Comparison of ENCODE assay signal across 9 cellular contexts in the genomic region with DNA sequence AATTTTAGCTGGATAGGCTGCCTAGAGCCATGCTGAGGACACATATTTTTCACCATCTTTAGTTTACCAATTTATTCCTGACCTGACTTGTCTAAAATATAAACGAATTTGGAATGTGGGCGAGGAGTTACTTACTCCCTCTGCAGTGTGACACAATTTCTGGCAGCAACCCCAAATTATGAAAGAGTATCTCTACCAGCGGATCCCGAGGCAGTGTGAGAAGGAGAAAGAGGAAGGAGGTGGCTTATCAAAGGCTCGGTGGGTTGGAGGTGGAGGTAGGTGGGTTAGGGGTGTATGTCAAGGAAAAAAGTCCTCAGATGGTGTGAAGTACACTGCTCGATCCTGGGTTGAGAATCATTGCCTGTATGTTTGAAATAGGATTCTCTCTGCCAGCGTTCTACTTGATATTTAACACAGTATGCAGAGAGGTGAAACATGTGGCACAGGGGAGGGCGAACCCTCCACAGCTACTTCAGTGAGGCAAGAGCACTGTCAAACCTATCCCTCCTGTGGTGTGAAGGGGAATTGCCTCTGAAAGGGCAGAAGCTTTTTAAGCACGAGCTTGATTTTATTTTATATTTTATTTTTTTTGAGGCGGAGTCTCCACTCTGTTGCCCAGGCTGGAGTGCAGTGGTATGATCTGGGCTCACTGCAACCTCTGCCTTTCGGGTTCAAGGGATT.
DNase-seq lines count a peak whose midpoint lies in the region; ATAC-seq and TF ChIP-seq lines count a peak whose summit lies in the region.
"Had no signal": no experiment of that assay in that cellular context is flagged by ENCODE, and none has a peak within 500 bp of the region (broad histone marks: within the 10 kb centered on the region; RNA-seq: fewer than 3 reads in every experiment).

No MANE protein-coding gene starts in this region.

- no peaks in the 10 kb centered on the region for H3K36me3 Mint-ChIP-seq in CD14-positive monocyte
- peaks cover 29% of the 10 kb centered on the region for H3K36me3 Mint-ChIP-seq in neural crest cell (ENCODE audit: low read depth)
- H3K36me3 Mint-ChIP-seq: IgD-negative memory B cell had no signal

- H3K4me1 Mint-ChIP-seq in CD14-positive monocyte (peaks cover 6% of the 10 kb centered on the region), neural crest cell (peaks cover 39% of the 10 kb centered on the region)

- H3K4me3 Mint-ChIP-seq in CD14-positive monocyte (peak overlapping the region in 1 of 2 donors; percentile 49), neural crest cell (no peak overlapping the region)

- H3K27me3 Mint-ChIP-seq in CD14-positive monocyte (ENCODE audit: low read depth in 3 of 3), result peaks cover 0 to 8% (median 2%) of the 10 kb centered on the region in 3 donors
- H3K27me3 Mint-ChIP-seq in neural crest cell (ENCODE audit: low read depth), result no peaks in the 10 kb centered on the region

- intact Hi-C loops in CD14-positive monocyte (cut with micrococcal nuclease), result no loop called here

- H3K27ac Mint-ChIP-seq in CD14-positive monocyte, result no peak overlapping the region
- H3K27ac Mint-ChIP-seq in neural crest cell (ENCODE audit: unreplicated experiment), result peak overlapping the region; percentile 38

- TF ChIP-seq CTCF in CD14-positive monocyte (IDR thresholded peaks at IDR 0.05) (peak; percentile 15), neural crest cell (conservative IDR thresholded peaks at IDR 0.05) (peak; percentile 51)

- ATAC-seq in GM19372 (IDR thresholded peaks at IDR 0.05; ENCODE audit: low read depth, unreplicated experiment) (peak; percentile 63), HG03045 (IDR thresholded peaks at IDR 0.05; ENCODE audit: unreplicated experiment) (no peak)

- no peak for DNase-seq in CD14-positive monocyte (ENCODE audit: low spot score)
- peak; percentile 50 for DNase-seq in HPDE6-E6E7 (ENCODE audit: extremely low spot score)
- DNase-seq in SKM-1 treated with dmso at 0.1 percent for 144 hours (lab: John Stamatoyannopoulos, UW; ENCODE audit: unreplicated experiment), result peak; percentile 90
- peak; percentile 36 to 41 for DNase-seq in dermis microvascular lymphatic vessel endothelial cell (ENCODE audit: low read depth in 2 of 2)
- no peak for DNase-seq in neural crest cell (ENCODE audit: low read depth, low spot score)
- no peak for DNase-seq in effector CD4-positive, alpha-beta T cell

- H3K9me3 Mint-ChIP-seq in CD14-positive monocyte (peaks cover 0 to 2% (median 0%) of the 10 kb centered on the region in 7 donors), neural crest cell (peaks cover 4% of the 10 kb centered on the region)

Comparison
In these comparisons a context has a peak if more than half of its experiments do, and no peak if none do; other contexts are left out.
1. DNase-seq: peak in HPDE6-E6E7 (single experiment), SKM-1 treated with dmso at 0.1 percent for 144 hours (single experiment) and dermis microvascular lymphatic vessel endothelial cell (2 of 2); none in CD14-positive monocyte (single experiment), neural crest cell (single experiment) and effector CD4-positive, alpha-beta T cell (single experiment).